1 cellular context compared by ENCODE assay signal in genomic region chr14:57831981-57832380, GRCh38.
TF ChIP-seq lines count a peak whose summit lies in the region.

No MANE protein-coding gene starts in this region.

TF ChIP-seq in GM12878, 131 proteins besides CTCF, POLR2A, EP300 and RAD21 (continued from another document):
- TF ChIP-seq HDAC2 (IDR thresholded peaks at IDR 0.05) (no peak), MEF2A (IDR thresholded peaks at IDR 0.05; ENCODE audit: insufficient read depth, low read depth, low read length) (no peak), MLLT1 (IDR thresholded peaks at IDR 0.05) (no peak), RELA (IDR thresholded peaks at IDR 0.05; ENCODE audit: borderline replicate concordance, partially characterized antibody) (no peak), MTA2 (IDR thresholded peaks at IDR 0.05; ENCODE audit: low read depth) (no peak), CHD4 (IDR thresholded peaks at IDR 0.05) (no peak), KDM1A (IDR thresholded peaks at IDR 0.05; ENCODE audit: borderline replicate concordance) (no peak), BCL3 (IDR thresholded peaks at IDR 0.05; ENCODE audit: borderline replicate concordance, insufficient read depth, low read depth, low read length, poor library complexity, severe bottlenecking) (no peak), NR2C2 (IDR thresholded peaks at IDR 0.05; ENCODE audit: borderline replicate concordance, control insufficient read depth, insufficient read length, low read depth) (no peak), IRF4 (IDR thresholded peaks at IDR 0.05; ENCODE audit: low read depth, low read length) (no peak), SRF (IDR thresholded peaks at IDR 0.05; ENCODE audit: low read depth in 2 of 2, low read length in 2 of 2) (no peak), YY1 (IDR thresholded peaks at IDR 0.05; ENCODE audit: low read depth, low read length) (no peak), NR2C1 (IDR thresholded peaks at IDR 0.05) (no peak)
